8 cellular contexts compared by ENCODE assay signal in the genomic region with DNA sequence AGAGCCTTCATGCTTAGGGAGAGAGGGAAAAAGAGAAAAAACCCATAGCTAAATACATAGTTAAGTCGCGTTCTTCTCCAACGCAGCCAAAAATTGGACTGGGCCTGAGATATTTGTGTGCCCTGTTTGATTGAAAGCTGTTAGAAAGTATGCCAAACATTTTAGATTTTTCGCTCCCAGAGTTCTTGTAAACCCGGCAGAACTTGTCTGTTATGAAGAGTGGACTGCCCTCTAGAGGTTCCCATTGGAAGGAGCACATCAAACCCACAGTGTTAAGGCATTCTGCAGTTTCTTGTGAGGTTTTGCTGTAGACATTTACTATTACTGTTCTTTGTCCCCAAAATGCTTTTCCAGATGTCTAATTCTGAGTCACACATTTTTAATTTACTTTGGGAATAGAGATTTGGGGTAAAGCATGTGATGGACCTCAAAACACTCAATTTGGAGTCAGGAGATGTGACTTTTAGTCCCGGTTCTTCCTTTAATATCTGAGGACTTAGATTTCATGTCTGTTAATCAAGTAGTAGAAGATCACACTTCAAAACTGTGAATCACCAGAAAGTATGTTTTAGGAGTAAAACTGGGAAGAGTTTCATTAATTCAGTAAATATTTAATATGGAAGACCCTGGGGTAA.
DNase-seq lines count a peak whose midpoint lies in the region; ATAC-seq and TF ChIP-seq lines count a peak whose summit lies in the region.

No MANE protein-coding gene starts in this region.

- H3K4me3 ChIP-seq in heart right ventricle (peak overlapping the region in 2 of 10 donors; percentile 8 to 10), prostate gland (no peak overlapping the region)

- H3K27me3 Mint-ChIP-seq in activated naive CD8-positive, alpha-beta T cell treated with anti-CD3 and anti-CD28 coated beads for 36 hours = peaks cover 26% of the 10 kb centered on the region

- H3K9me3 Mint-ChIP-seq in activated naive CD8-positive, alpha-beta T cell treated with anti-CD3 and anti-CD28 coated beads for 36 hours = no peaks in the 10 kb centered on the region

- WGBS in heart right ventricle, 2 donors = 19 to 20% methylated on average over 6 of the region's 6 CpGs
- WGBS in prostate gland = 19% methylated on average over 6 of the region's 6 CpGs

- no peak overlapping the region for H3K27ac Mint-ChIP-seq in activated naive CD8-positive, alpha-beta T cell treated with anti-CD3 and anti-CD28 coated beads for 36 hours

- no peaks in the 10 kb centered on the region for H3K36me3 Mint-ChIP-seq in activated naive CD8-positive, alpha-beta T cell treated with anti-CD3 and anti-CD28 coated beads for 36 hours

- TF ChIP-seq RAD21 in Ishikawa (IDR thresholded peaks at IDR 0.05; ENCODE audit: low read depth) = peak; percentile 87

- H3K36me3 ChIP-seq in heart right ventricle (no peaks in the 10 kb centered on the region), prostate gland (no peaks in the 10 kb centered on the region)

- peak; percentile 62 to 93 (median 88) for TF ChIP-seq CTCF in heart right ventricle (IDR thresholded peaks at IDR 0.05)
- TF ChIP-seq CTCF in prostate gland (IDR thresholded peaks at IDR 0.05) = peak; percentile 75 to 95 (median 90)

- ATAC-seq in GM21447 (IDR thresholded peaks at IDR 0.05; ENCODE audit: unreplicated experiment) = peak; percentile 54
- peak; percentile 61 to 92 (median 80) for ATAC-seq in heart right ventricle
- ATAC-seq in GM18909 (IDR thresholded peaks at IDR 0.05; ENCODE audit: poor library complexity, unreplicated experiment) = no peak

- H3K9me3 ChIP-seq in heart right ventricle = no peaks in the 10 kb centered on the region
- no peaks in the 10 kb centered on the region for H3K9me3 ChIP-seq in prostate gland

- H3K27me3 ChIP-seq in heart right ventricle (no peaks in the 10 kb centered on the region), prostate gland (replicated peaks; ENCODE audit: insufficient read depth) (no peaks in the 10 kb centered on the region)

- peak overlapping the region in 8 of 10 donors; percentile 33 to 68 (median 50) for H3K27ac ChIP-seq in heart right ventricle
- H3K27ac ChIP-seq in prostate gland = peak overlapping the region; percentile 54 to 73

- intact Hi-C loops in heart right ventricle (cut with DNase I) (loop anchor here in 8 of 10 donors (1.0 to 10.0 kb wide), 15 partner anchors 89 to 692 kb away; partner anchors contain the start of genes RFESD (in 5 of the 8) and ELL2 (in 4 of the 8)), prostate gland (cut with DNase I) (loop anchor here (2.0 to 10.0 kb wide), 4 partner anchors 376 to 689 kb away; partner anchors contain the start of genes ELL2 and RFESD)

- no peak for TF ChIP-seq EP300 in Ishikawa (IDR thresholded peaks at IDR 0.05; ENCODE audit: borderline replicate concordance)

- no peaks in the 10 kb centered on the region for H3K4me1 Mint-ChIP-seq in activated naive CD8-positive, alpha-beta T cell treated with anti-CD3 and anti-CD28 coated beads for 36 hours

- TF ChIP-seq POLR2A in prostate gland (IDR thresholded peaks at IDR 0.05) = no peak

- peak; percentile 89 for DNase-seq in DMS53 (lab: John Stamatoyannopoulos, UW)
- DNase-seq in SHP77 (lab: John Stamatoyannopoulos, UW) = peak; percentile 61 to 78
- peak; percentile 31 for DNase-seq in activated naive CD8-positive, alpha-beta T cell treated with anti-CD3 and anti-CD28 coated beads for 36 hours
- DNase-seq in heart right ventricle = peak in 1 of 2 donors; percentile 78
- DNase-seq in prostate gland (ENCODE audit: low spot score) = peak; percentile 85

- H3K4me1 ChIP-seq in heart right ventricle = peaks cover 0 to 56% (median 15%) of the 10 kb centered on the region in 9 donors
- peaks cover 27% of the 10 kb centered on the region for H3K4me1 ChIP-seq in prostate gland (replicated peaks)

- no peak overlapping the region for H3K4me3 Mint-ChIP-seq in activated naive CD8-positive, alpha-beta T cell treated with anti-CD3 and anti-CD28 coated beads for 36 hours

TF ChIP-seq in Ishikawa, 13 proteins besides CTCF, POLR2A, EP300 and RAD21:
- TF ChIP-seq TCF12 (IDR thresholded peaks at IDR 0.05; ENCODE audit: low read depth) = no peak
- no peak for TF ChIP-seq FOXM1 (IDR thresholded peaks at IDR 0.05; ENCODE audit: borderline replicate concordance, low read depth)
- TF ChIP-seq TEAD4 (IDR thresholded peaks at IDR 0.05) = no peak; the same call in 1 of the 2 replicates
- TF ChIP-seq ZBTB7A (IDR thresholded peaks at IDR 0.05; ENCODE audit: low read depth) = no peak
- TF ChIP-seq MAX (IDR thresholded peaks at IDR 0.05) = no peak
- no peak for TF ChIP-seq EGR1 (IDR thresholded peaks at IDR 0.05)
- TF ChIP-seq YY1 (IDR thresholded peaks at IDR 0.05; ENCODE audit: low read depth) = no peak
